Comparison of ENCODE assay signal across 24 cellular contexts in the genomic region with DNA sequence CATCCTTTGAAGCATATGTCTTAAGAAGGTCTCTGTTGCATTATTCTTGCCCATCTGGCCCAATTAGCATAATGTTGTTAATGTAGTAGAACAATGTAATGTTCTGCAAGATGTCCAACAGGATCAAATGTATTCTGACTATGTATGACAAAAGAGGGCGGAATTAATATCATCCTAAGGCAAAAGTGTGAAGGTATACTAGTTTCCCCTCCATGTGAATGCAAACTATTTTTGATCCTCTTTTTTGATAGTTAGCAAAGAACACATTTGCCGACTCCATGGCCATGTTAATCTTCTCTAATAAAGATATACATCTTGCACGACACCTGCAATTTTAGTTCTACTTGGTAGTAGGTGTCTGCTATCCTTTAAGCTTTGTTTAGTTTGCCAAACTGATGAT.
"Had no signal": no experiment of that assay in that cellular context is flagged by ENCODE, and none has a peak within 500 bp of the region (broad histone marks: within the 10 kb centered on the region; RNA-seq: fewer than 3 reads in every experiment).

No MANE protein-coding gene starts in this region.

- H3K9me3 ChIP-seq: testis, thyroid gland, tibial artery, tibial nerve, transverse colon, upper lobe of left lung, upper lobe of right lung, uterus, vagina had no signal

- H3K4me1 ChIP-seq: stomach, suprapubic skin, testis, thyroid gland, tibial artery, tibial nerve, transverse colon, upper lobe of left lung, upper lobe of right lung, uterus, vagina had no signal

- H3K4me3 ChIP-seq: stomach, suprapubic skin, testis, thoracic aorta, thyroid gland, tibial artery, tibial nerve, transverse colon, upper lobe of left lung, upper lobe of right lung, uterus, vagina had no signal

- H3K36me3 ChIP-seq: stomach, suprapubic skin, thoracic aorta, thyroid gland, tibial artery, tibial nerve, transverse colon, upper lobe of left lung, upper lobe of right lung, uterus, vagina had no signal

- H3K27ac ChIP-seq: stomach, suprapubic skin, testis, thoracic aorta, thyroid gland, tibial artery, tibial nerve, transverse colon, upper lobe of left lung, upper lobe of right lung, uterus, vagina had no signal

- DNase-seq: stimulated activated CD4-positive, alpha-beta T cell treated with anti-CD3 and anti-CD28 coated beads, Interleukin-2, amount 100 ng/mL, for 48 hours; stimulated activated CD4-positive, alpha-beta T cell treated with anti-CD3 and anti-CD28 coated beads, Interleukin-4, amount 100 ng/mL, for 1 hour; stimulated activated CD4-positive, alpha-beta T cell treated with anti-CD3 and anti-CD28 coated beads, Interleukin-4, amount 100 ng/mL, for 24 hours; stimulated activated CD4-positive, alpha-beta T cell treated with anti-CD3 and anti-CD28 coated beads, Interleukin-4, amount 100 ng/mL, for 4 hours; stimulated activated CD8-positive, alpha-beta memory T cell treated with anti-CD3 and anti-CD28 coated beads, Interleukin-4, amount 100 ng/mL, for 48 hours; stimulated activated naive B cell treated with anti-CD40 and anti-IgM and Interleukin-4, amounts not matched to agents 10 μg/mL and 1 μg/mL and 100 μg/mL, for 72 hours; stimulated activated naive CD4-positive, alpha-beta T cell; stimulated activated naive CD4-positive, alpha-beta T cell treated with Interleukin-2 at 50 U/mL for 16 hours; stimulated activated naive CD8-positive, alpha-beta T cell treated with anti-CD3 and anti-CD28 coated beads, Interleukin-15, amount 100 ng/mL, for 72 hours; stimulated activated naive CD8-positive, alpha-beta T cell treated with anti-CD3 and anti-CD28 coated beads, Interleukin-15, Interleukin-2, amounts not matched to agents 100 U/mL and 50 U/mL, for 24 hours; stomach; substantia nigra; testis; thyroid gland; tibial artery; transverse colon; trophoblast cell; upper lobe of left lung; upper lobe of right lung; uterus had no signal
